ENCODE assay signal across 26 cellular contexts in genomic region chr1:209810783-209811182, GRCh38. TPM values are rescaled to one million over a fixed set of nuclear protein-coding genes. Genes with fewer than 3 reads are reported as not detected.
DNase-seq lines count a peak whose midpoint lies in the region; ATAC-seq and TF ChIP-seq lines count a peak whose summit lies in the region.
"Had no signal": no experiment of that assay in that cellular context is flagged by ENCODE, and none has a peak within 500 bp of the region (broad histone marks: within the 10 kb centered on the region; RNA-seq: fewer than 3 reads in every experiment).

No MANE protein-coding gene starts in this region.

- no peak overlapping the region for H3K4me3 Mint-ChIP-seq in glutamatergic neuron (ENCODE audit: unreplicated experiment)
- H3K4me3 Mint-ChIP-seq: CD4-positive, alpha-beta memory T cell had no signal

- H3K9ac ChIP-seq in mammary epithelial cell (ENCODE audit: insufficient read depth, low read length) (peak overlapping the region; percentile 15), trophoblast cell (ENCODE audit: low read length) (no peak overlapping the region)

- no peaks in the 10 kb centered on the region for H3K27me3 ChIP-seq in mammary epithelial cell (ENCODE audit: insufficient read depth, low read length)
- H3K27me3 ChIP-seq in breast epithelium = no peaks in the 10 kb centered on the region
- no peaks in the 10 kb centered on the region for H3K27me3 ChIP-seq in trophoblast cell (ENCODE audit: insufficient read depth, low read length)
- no peaks in the 10 kb centered on the region for H3K27me3 ChIP-seq in gastroesophageal sphincter

- H3K9me3 Mint-ChIP-seq in glutamatergic neuron (ENCODE audit: unreplicated experiment) = no peaks in the 10 kb centered on the region
- H3K9me3 Mint-ChIP-seq: CD4-positive, alpha-beta memory T cell had no signal

- DNase-seq in mammary epithelial cell (no peak), breast epithelium (ENCODE audit: low spot score in 2 of 2) (no peak), NCI-H69 (lab: John Stamatoyannopoulos, UW) (peak; percentile 65), glutamatergic neuron (no peak), trophoblast cell (no peak)
- DNase-seq: C1 segment of cervical spinal cord; CD4-positive, alpha-beta memory T cell; GDM1; H7; Kasumi-1; NCI-H1092 treated with DMSO at 0.1 percent for 48 hours; NCI-H1436; NCI-H1930; NCI-H2107; NCI-H524; NCI-H774; SJCRH30 had no signal

- H3K27ac Mint-ChIP-seq in glutamatergic neuron (ENCODE audit: unreplicated experiment) = peak overlapping the region; percentile 24
- H3K27ac Mint-ChIP-seq: CD4-positive, alpha-beta memory T cell had no signal

- H3K27me3 Mint-ChIP-seq in glutamatergic neuron (ENCODE audit: unreplicated experiment) = peaks cover 2% of the 10 kb centered on the region

- H3K79me1 ChIP-seq in trophoblast cell (ENCODE audit: low read length) = peaks cover 7% of the 10 kb centered on the region

- H2AFZ ChIP-seq in mammary epithelial cell (ENCODE audit: low read depth, low read length) = no peak overlapping the region
- no peak overlapping the region for H2AFZ ChIP-seq in trophoblast cell (ENCODE audit: insufficient read depth, low read length, poor library complexity)

- in situ Hi-C loops in mammary epithelial cell (cut with MboI; ENCODE audit: low sequenced_read_pairs in 2 of 2) = no loop called here

- H4K20me1 ChIP-seq in mammary epithelial cell (ENCODE audit: insufficient read depth, low read length) = no peaks in the 10 kb centered on the region

- no peaks in the 10 kb centered on the region for H3K9me3 ChIP-seq in mammary epithelial cell (replicated peaks; ENCODE audit: insufficient read depth, low read length)
- no peaks in the 10 kb centered on the region for H3K9me3 ChIP-seq in breast epithelium
- H3K9me3 ChIP-seq in trophoblast cell (ENCODE audit: insufficient read depth, low read depth, low read length) = no peaks in the 10 kb centered on the region
- H3K9me3 ChIP-seq in gastroesophageal sphincter = no peaks in the 10 kb centered on the region
- H3K9me3 ChIP-seq: Caco-2, SJCRH30 had no signal

- H3K23ac ChIP-seq in trophoblast cell (ENCODE audit: low read length) = no peak overlapping the region

- TF ChIP-seq CTCF in mammary epithelial cell (conservative IDR thresholded peaks at IDR 0.05 in 1 of 2, IDR thresholded peaks at IDR 0.05 in 1 of 2; ENCODE audit: extremely low read depth in 1 of 2, insufficient read depth in 1 of 2, low read depth in 1 of 2, low read length in 2 of 2) = no peak
- no peak for TF ChIP-seq CTCF in breast epithelium (IDR thresholded peaks at IDR 0.05)
- TF ChIP-seq CTCF in glutamatergic neuron (IDR thresholded peaks at IDR 0.05; ENCODE audit: partially characterized antibody, unreplicated experiment) = no peak
- no peak for TF ChIP-seq CTCF in gastroesophageal sphincter (IDR thresholded peaks at IDR 0.05)

- H2AK5ac ChIP-seq in trophoblast cell (ENCODE audit: low read length) = no peak overlapping the region

- H4K91ac ChIP-seq in trophoblast cell (ENCODE audit: low read depth, low read length) = no peak overlapping the region

- TF ChIP-seq EP300 in gastroesophageal sphincter (IDR thresholded peaks at IDR 0.05) = no peak

- no peak for TF ChIP-seq POLR2A in breast epithelium (IDR thresholded peaks at IDR 0.05)
- no peak for TF ChIP-seq POLR2A in gastroesophageal sphincter (IDR thresholded peaks at IDR 0.05)

- peak overlapping the region; percentile 66 for H2BK12ac ChIP-seq in trophoblast cell (ENCODE audit: low read length)

- H4K8ac ChIP-seq in trophoblast cell (ENCODE audit: low read depth, low read length) = no peak overlapping the region

- intact Hi-C loops in mammary epithelial cell (cut with micrococcal nuclease) = no loop called here
- intact Hi-C loops in breast epithelium (cut with DNase I; ENCODE audit: low total_unique reads) = no loop called here

- no peak overlapping the region for H2BK5ac ChIP-seq in trophoblast cell (ENCODE audit: low read depth, low read length, poor library complexity)

- H3K36me3 ChIP-seq in mammary epithelial cell (ENCODE audit: insufficient read depth, low read length) (no peaks in the 10 kb centered on the region), breast epithelium (no peaks in the 10 kb centered on the region), trophoblast cell (ENCODE audit: control insufficient read depth in 1 of 2, insufficient read depth in 2 of 2, low read length in 2 of 2) (no peaks in the 10 kb centered on the region), gastroesophageal sphincter (no peaks in the 10 kb centered on the region)
- H3K36me3 ChIP-seq: SJCRH30 had no signal

- H3K4me2 ChIP-seq in mammary epithelial cell (ENCODE audit: insufficient read depth, low read depth, low read length) = no peak overlapping the region
- no peak overlapping the region for H3K4me2 ChIP-seq in trophoblast cell (ENCODE audit: low read length)

- 96% methylated on average over 5 of the region's 5 CpGs for WGBS in mammary epithelial cell (ENCODE audit: low coverage, missing lambda C conversion rate)
- no CpG with 5 or more reads among the region's 5 CpGs for WGBS in trophoblast cell (ENCODE audit: extremely low coverage, insufficient coverage, insufficient read length)
- WGBS in gastroesophageal sphincter (ENCODE audit: low coverage in 1 of 2), 2 donors = 77% methylated on average over 5 of the region's 5 CpGs; no CpG with 5 or more reads in 1 of the 2 donors

- H3K18ac ChIP-seq in trophoblast cell (ENCODE audit: low read length) = no peak overlapping the region

- H3K27ac ChIP-seq in mammary epithelial cell (ENCODE audit: insufficient read depth, low read depth, low read length) = peak overlapping the region; percentile 99
- H3K27ac ChIP-seq in breast epithelium = no peak overlapping the region
- no peak overlapping the region for H3K27ac ChIP-seq in trophoblast cell (ENCODE audit: low read depth, low read length)
- no peak overlapping the region for H3K27ac ChIP-seq in gastroesophageal sphincter
- H3K27ac ChIP-seq: SJCRH30 had no signal

- no peak overlapping the region for H2BK120ac ChIP-seq in trophoblast cell (ENCODE audit: insufficient read depth, low read length, poor library complexity)

- no peaks in the 10 kb centered on the region for H3K36me3 Mint-ChIP-seq in glutamatergic neuron (ENCODE audit: unreplicated experiment)
- H3K36me3 Mint-ChIP-seq: CD4-positive, alpha-beta memory T cell had no signal

- no peak overlapping the region for H4K12ac ChIP-seq in trophoblast cell (ENCODE audit: low read depth, low read length)

- H3K4me1 Mint-ChIP-seq in glutamatergic neuron (ENCODE audit: low read depth, unreplicated experiment) = peaks cover 14% of the 10 kb centered on the region

- H3K4me3 ChIP-seq in mammary epithelial cell (replicated peaks in 1 of 3; ENCODE audit: insufficient read depth in 1 of 3, low read depth in 2 of 3, low read length in 3 of 3) = no peak overlapping the region
- H3K4me3 ChIP-seq in breast epithelium = no peak overlapping the region
- H3K4me3 ChIP-seq in trophoblast cell (ENCODE audit: low read depth, low read length) = no peak overlapping the region
- H3K4me3 ChIP-seq in gastroesophageal sphincter = no peak overlapping the region
- H3K4me3 ChIP-seq: GM12878, SJCRH30 had no signal

- no peak overlapping the region for H3K14ac ChIP-seq in trophoblast cell (ENCODE audit: low read length)

- peaks cover 17% of the 10 kb centered on the region for H3K79me2 ChIP-seq in mammary epithelial cell (ENCODE audit: insufficient read depth, low read length)
- peaks cover 1% of the 10 kb centered on the region for H3K79me2 ChIP-seq in trophoblast cell (ENCODE audit: control insufficient read depth, insufficient read depth, low read length, poor library complexity)

- peaks cover 55% of the 10 kb centered on the region for H3K4me1 ChIP-seq in mammary epithelial cell (ENCODE audit: insufficient read depth, low read length)
- no peaks in the 10 kb centered on the region for H3K4me1 ChIP-seq in breast epithelium
- peaks cover 12 to 16% of the 10 kb centered on the region in 2 experiments for H3K4me1 ChIP-seq in trophoblast cell (ENCODE audit: control insufficient read depth in 1 of 2, insufficient read depth in 2 of 2, low read length in 2 of 2)
- peaks cover 0 to 7% (median 0%) of the 10 kb centered on the region in 3 donors for H3K4me1 ChIP-seq in gastroesophageal sphincter

- ATAC-seq in GM21390 (IDR thresholded peaks at IDR 0.05; ENCODE audit: unreplicated experiment) (no peak), gastroesophageal sphincter (no peak), GM19023 (IDR thresholded peaks at IDR 0.05; ENCODE audit: unreplicated experiment) (no peak)
- ATAC-seq: GM12878, HepG2 had no signal

- dilution Hi-C loops in mammary epithelial cell (cut with HindIII; ENCODE audit: low sequenced_read_pairs) = no loop called here

- no peak overlapping the region for H3K4ac ChIP-seq in trophoblast cell (ENCODE audit: low read depth, low read length)

- CTCF ChIA-PET in mammary epithelial cell (lab: Charles Lee; ENCODE audit: low non-redundant PET) = interaction anchor here (1.4 kb wide), 1 partner anchor 13 kb away, joined by 5 read pairs; no protein-coding TSS in a partner anchor

- no TSS peak for BruUV-seq in mammary epithelial cell (replicated peaks; lab: Mats Ljungman, UMichigan)

RNA-seq across cellular contexts. Expression of gene IRF6, which starts 4.8 kb away (rescaled TPM):
- 100 to 1,000 TPM; 261 to 422 TPM for total RNA-seq in mammary epithelial cell
- polyA plus RNA-seq in mammary epithelial cell = 252 TPM
- polyA minus RNA-seq in mammary epithelial cell = 369 TPM
- total RNA-seq in breast epithelium = 10 to 100 TPM in 2 of 3 donors, 1 to 10 TPM in 1; 1.9 to 81.8 (median 42.9) TPM
- total RNA-seq in glutamatergic neuron (ENCODE audit: unreplicated experiment) = 0.47 TPM
- polyA plus RNA-seq in trophoblast cell (2013) = 15.9 and 17.9 TPM in 2 replicates
- 1 to 10 TPM; 1.2 to 6.8 (median 2.8) TPM for total RNA-seq in gastroesophageal sphincter
- total RNA-seq: A172, SJCRH30 had no signal
- polyA plus RNA-seq: HepG2 had no signal

RNA-seq across cellular contexts. Expression of gene UTP25, which starts 17.0 kb away (rescaled TPM):
- total RNA-seq in mammary epithelial cell = 10 to 100 TPM in 1 of 2 donors, 1 to 10 TPM in 1; 9.3 to 14.0 TPM
- polyA plus RNA-seq in mammary epithelial cell = 8.0 TPM
- 8.3 TPM for polyA minus RNA-seq in mammary epithelial cell
- total RNA-seq in breast epithelium = 10 to 100 TPM in 2 of 3 donors, 1 to 10 TPM in 1; 6.4 to 15.5 (median 11.1) TPM
- 4.6 TPM for total RNA-seq in glutamatergic neuron (ENCODE audit: unreplicated experiment)
- polyA plus RNA-seq in trophoblast cell (2013) = 2.8 TPM in 2 replicates
- total RNA-seq in gastroesophageal sphincter = 1 to 10 TPM; 4.5 to 8.7 (median 8.0) TPM

RNA-seq across cellular contexts. Expression of gene C1orf74, which starts 26.4 kb away (rescaled TPM):
- total RNA-seq in mammary epithelial cell (10 to 100 TPM; 29.8 to 50.1 TPM), breast epithelium (1 to 10 TPM in 2 of 3 donors, under 1 TPM in 1; 0.64 to 3.1 (median 2.0) TPM), glutamatergic neuron (ENCODE audit: unreplicated experiment) (2.3 TPM), gastroesophageal sphincter (1 to 10 TPM in 1 of 4 donors, under 1 TPM in 3; 0.64 to 1.3 (median 0.87) TPM)
- polyA plus RNA-seq in mammary epithelial cell = 13.2 TPM
- 28.7 TPM for polyA minus RNA-seq in mammary epithelial cell
- polyA plus RNA-seq in trophoblast cell (2013) = 2.4 TPM in 2 replicates

RNA-seq across cellular contexts. Expression of gene TRAF3IP3, which starts 54.9 kb away (rescaled TPM):
- total RNA-seq in mammary epithelial cell (under 1 TPM in 1 of 2 donors, not detected in 1; 0.28 TPM), breast epithelium (1 to 10 TPM; 3.6 to 4.6 (median 4.4) TPM), glutamatergic neuron (ENCODE audit: unreplicated experiment) (not detected), gastroesophageal sphincter (1 to 10 TPM in 3 of 4 donors, under 1 TPM in 1; 0.77 to 5.7 (median 3.5) TPM)
- polyA plus RNA-seq in mammary epithelial cell = not detected
- polyA minus RNA-seq in mammary epithelial cell = not detected
- polyA plus RNA-seq in trophoblast cell (2013) = 0.54 and 0.63 TPM in 2 replicates
- total RNA-seq: A172, Caco-2, H7, HepG2, HT1080, M059J had no signal
- polyA plus RNA-seq: HepG2 had no signal
